In the genomic region with DNA sequence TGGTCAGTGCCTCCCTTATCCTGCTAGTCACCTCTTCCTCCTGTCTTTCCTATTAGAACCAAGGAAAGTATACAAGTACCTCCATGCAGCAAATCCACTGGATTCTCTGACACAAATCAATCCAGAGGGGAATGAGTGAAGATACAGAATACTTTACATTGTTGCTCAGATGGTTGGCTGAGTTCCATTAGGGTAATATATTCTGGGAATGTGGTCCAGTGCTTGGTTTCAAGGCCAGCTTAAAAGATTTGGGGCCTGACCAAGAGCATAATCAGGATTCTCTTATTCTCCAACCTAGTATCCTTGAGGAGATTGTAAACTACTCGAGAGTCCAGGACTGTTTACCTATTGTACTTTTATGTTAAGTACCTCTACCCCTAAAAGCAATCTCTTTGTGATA, we compare ENCODE assay signal across 16 cellular contexts. TPM values are rescaled to one million over a fixed set of nuclear protein-coding genes. Genes with fewer than 3 reads are reported as not detected.
DNase-seq lines count a peak whose midpoint lies in the region; TF ChIP-seq lines count a peak whose summit lies in the region.
"Had no signal": no experiment of that assay in that cellular context is flagged by ENCODE, and none has a peak within 500 bp of the region (broad histone marks: within the 10 kb centered on the region; RNA-seq: fewer than 3 reads in every experiment).

No MANE protein-coding gene starts in this region.

- H3K9me3 ChIP-seq in SK-N-SH (no peaks in the 10 kb centered on the region), hepatocyte (ENCODE audit: low read depth) (no peaks in the 10 kb centered on the region), tibial artery (no peaks in the 10 kb centered on the region)
- H3K9me3 ChIP-seq: right lobe of liver, suprapubic skin had no signal

- H3K4me2 ChIP-seq in SK-N-SH (peak overlapping the region; percentile 29; the same call in 1 of the 2 replicates), hepatocyte (peak overlapping the region; percentile 62)

- CTCF ChIA-PET in SK-N-SH (lab: Yijun Ruan, JAX), result interaction anchor here (0.9 to 1.7 kb wide), 3 partner anchors 20 to 29 kb away, joined by 3 to 5 read pairs (median 3); a partner anchor contains a TSS

- DNase-seq in DMS 273 (lab: John Stamatoyannopoulos, UW; ENCODE audit: unreplicated experiment) (peak; percentile 18), DMS 273 treated with DMSO at 0.1 percent for 48 hours (lab: John Stamatoyannopoulos, UW) (no peak), SK-N-SH (no peak), hepatocyte (ENCODE audit: low spot score) (no peak), tibial artery (no peak), NCI-H82 treated with DMSO at 0.1 percent for 48 hours (lab: John Stamatoyannopoulos, UW; ENCODE audit: unreplicated experiment) (no peak), NCI-H1048 (lab: John Stamatoyannopoulos, UW) (no peak), hypothalamus (lab: John Stamatoyannopoulos, UW) (no peak)
- DNase-seq: activated CD8-positive, alpha-beta T cell treated with anti-CD3 and anti-CD28 coated beads for 36 hours; activated naive CD8-positive, alpha-beta T cell treated with anti-CD3 and anti-CD28 coated beads, Interleukin-2, amount 50 U/mL, for 24 hours; mesendoderm; NCI-H2081 treated with DMSO at 0.1 percent for 48 hours; right lobe of liver; stimulated activated CD4-positive, alpha-beta T cell treated with anti-CD3 and anti-CD28 coated beads, Interleukin-2, amount 100 ng/mL, for 48 hours had no signal

- 0 out of 2 replicates have a peak overlapping the region, but pooled peaks have one; percentile 20 for H2AFZ ChIP-seq in SK-N-SH (ENCODE audit: low read depth)
- H2AFZ ChIP-seq in hepatocyte, result no peak overlapping the region

- H3K9me2 ChIP-seq in SK-N-SH (no peaks in the 10 kb centered on the region), hepatocyte (replicated peaks; ENCODE audit: insufficient read depth) (no peaks in the 10 kb centered on the region)

- no peak for TF ChIP-seq CTCF in SK-N-SH (IDR thresholded peaks at IDR 0.05)
- TF ChIP-seq CTCF in hepatocyte (IDR thresholded peaks at IDR 0.05; ENCODE audit: poor library complexity), result no peak
- no peak for TF ChIP-seq CTCF in tibial artery (IDR thresholded peaks at IDR 0.05)

- peaks cover 8% of the 10 kb centered on the region for H3F3A ChIP-seq in SK-N-SH (replicated peaks; ENCODE audit: insufficient read depth)

- whole genome bisulfite sequencing in SK-N-SH (ENCODE audit: low lambda C conversion rate), result 89% methylated on average over 1 of the region's 1 CpG
- 15% methylated on average over 1 of the region's 1 CpG for WGBS in hepatocyte (ENCODE audit: low lambda C conversion rate, missing lambda C conversion rate)

- no peaks in the 10 kb centered on the region for H3K79me2 ChIP-seq in SK-N-SH (ENCODE audit: insufficient read depth)
- peaks cover 90% of the 10 kb centered on the region for H3K79me2 ChIP-seq in hepatocyte

- H3K27ac ChIP-seq in SK-N-SH (ENCODE audit: low read depth in 2 of 2, low read length in 1 of 2) (peak overlapping the region in 1 of 2 experiments; percentile 71; a peak in 2 of 4 replicates), hepatocyte (peak overlapping the region; percentile 67), tibial artery (peak overlapping the region; percentile 91 to 95)
- H3K27ac ChIP-seq: 22Rv1, right lobe of liver, suprapubic skin had no signal

- POLR2A ChIA-PET in SK-N-SH (lab: Yijun Ruan, JAX), result no interaction called here

- H4K20me1 ChIP-seq in SK-N-SH (ENCODE audit: insufficient read depth) (no peaks in the 10 kb centered on the region), hepatocyte (ENCODE audit: insufficient read depth, poor library complexity, severe bottlenecking) (no peaks in the 10 kb centered on the region)

- peak overlapping the region; percentile 6; the same call in 1 of the 2 replicates for H3K9ac ChIP-seq in SK-N-SH

- intact Hi-C loops in tibial artery (cut with DNase I; ENCODE audit: low total_unique reads), result no loop called here

- H3K4me1 ChIP-seq in SK-N-SH (ENCODE audit: control insufficient read depth in 1 of 2, insufficient read depth in 2 of 2, low read depth in 1 of 2, low read length in 1 of 2), result peaks cover 2 to 4% of the 10 kb centered on the region in 2 experiments; a peak in 2 of 4 replicates
- H3K4me1 ChIP-seq in hepatocyte (ENCODE audit: insufficient read depth), result peaks cover 28% of the 10 kb centered on the region
- peaks cover 0 to 100% (median 61%) of the 10 kb centered on the region in 4 donors for H3K4me1 ChIP-seq in tibial artery

- no peak for TF ChIP-seq RAD21 in SK-N-SH (IDR thresholded peaks at IDR 0.05; ENCODE audit: low read length)

- no peaks in the 10 kb centered on the region for H3K27me3 ChIP-seq in SK-N-SH (ENCODE audit: insufficient read depth)
- H3K27me3 ChIP-seq in hepatocyte, result no peaks in the 10 kb centered on the region
- no peaks in the 10 kb centered on the region for H3K27me3 ChIP-seq in tibial artery
- H3K27me3 ChIP-seq: right lobe of liver, suprapubic skin had no signal

- TF ChIP-seq EP300 in SK-N-SH (IDR thresholded peaks at IDR 0.05; ENCODE audit: borderline replicate concordance in 1 of 2, low read depth in 1 of 2, low read length in 1 of 2), result no peak

- H3K4me3 ChIP-seq in SK-N-SH (ENCODE audit: low read depth in 2 of 2, low read length in 1 of 2) (no peak overlapping the region), hepatocyte (no peak overlapping the region), tibial artery (no peak overlapping the region)
- H3K4me3 ChIP-seq: right lobe of liver, suprapubic skin had no signal

- H3K36me3 ChIP-seq in SK-N-SH (replicated peaks in 1 of 2; ENCODE audit: control insufficient read depth in 1 of 2, insufficient read depth in 2 of 2, low read length in 1 of 2) (no peaks in the 10 kb centered on the region), hepatocyte (replicated peaks; ENCODE audit: insufficient read depth, low read depth) (no peaks in the 10 kb centered on the region), tibial artery (no peaks in the 10 kb centered on the region)
- H3K36me3 ChIP-seq: right lobe of liver, suprapubic skin had no signal

TF ChIP-seq in SK-N-SH, 30 proteins besides CTCF, POLR2A, EP300 and RAD21:
- TF ChIP-seq, protein P1, sequence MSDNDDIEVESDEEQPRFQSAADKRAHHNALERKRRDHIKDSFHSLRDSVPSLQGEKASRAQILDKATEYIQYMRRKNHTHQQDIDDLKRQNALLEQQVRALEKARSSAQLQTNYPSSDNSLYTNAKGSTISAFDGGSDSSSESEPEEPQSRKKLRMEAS (IDR thresholded peaks at IDR 0.05; ENCODE audit: low read depth), result no peak
- TF ChIP-seq, protein P2, sequence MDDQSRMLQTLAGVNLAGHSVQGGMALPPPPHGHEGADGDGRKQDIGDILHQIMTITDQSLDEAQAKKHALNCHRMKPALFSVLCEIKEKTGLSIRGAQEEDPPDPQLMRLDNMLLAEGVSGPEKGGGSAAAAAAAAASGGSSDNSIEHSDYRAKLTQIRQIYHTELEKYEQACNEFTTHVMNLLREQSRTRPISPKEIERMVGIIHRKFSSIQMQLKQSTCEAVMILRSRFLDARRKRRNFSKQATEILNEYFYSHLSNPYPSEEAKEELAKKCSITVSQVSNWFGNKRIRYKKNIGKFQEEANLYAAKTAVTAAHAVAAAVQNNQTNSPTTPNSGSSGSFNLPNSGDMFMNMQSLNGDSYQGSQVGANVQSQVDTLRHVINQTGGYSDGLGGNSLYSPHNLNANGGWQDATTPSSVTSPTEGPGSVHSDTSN (IDR thresholded peaks at IDR 0.05), result no peak
- TF ChIP-seq SMC3 (IDR thresholded peaks at IDR 0.05; ENCODE audit: low read depth, low read length) (no peak), FOXJ3 (CRISPR knock-in tag; IDR thresholded peaks at IDR 0.05) (no peak), RCOR1 (IDR thresholded peaks at IDR 0.05; ENCODE audit: low read length) (no peak), RXRA (IDR thresholded peaks at IDR 0.05; ENCODE audit: borderline replicate concordance, low read depth) (no peak), GABPA (IDR thresholded peaks at IDR 0.05; ENCODE audit: low read depth) (no peak), TCF12 (IDR thresholded peaks at IDR 0.05) (no peak), POLR2AphosphoS5 (IDR thresholded peaks at IDR 0.05; ENCODE audit: low read depth, low read length) (no peak), JUND (IDR thresholded peaks at IDR 0.05) (no peak)
- TF ChIP-seq, protein P3, sequence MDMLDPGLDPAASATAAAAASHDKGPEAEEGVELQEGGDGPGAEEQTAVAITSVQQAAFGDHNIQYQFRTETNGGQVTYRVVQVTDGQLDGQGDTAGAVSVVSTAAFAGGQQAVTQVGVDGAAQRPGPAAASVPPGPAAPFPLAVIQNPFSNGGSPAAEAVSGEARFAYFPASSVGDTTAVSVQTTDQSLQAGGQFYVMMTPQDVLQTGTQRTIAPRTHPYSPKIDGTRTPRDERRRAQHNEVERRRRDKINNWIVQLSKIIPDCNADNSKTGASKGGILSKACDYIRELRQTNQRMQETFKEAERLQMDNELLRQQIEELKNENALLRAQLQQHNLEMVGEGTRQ (IDR thresholded peaks at IDR 0.05; ENCODE audit: borderline replicate concordance, low read depth, low read length), result no peak
- TF ChIP-seq, protein P4, sequence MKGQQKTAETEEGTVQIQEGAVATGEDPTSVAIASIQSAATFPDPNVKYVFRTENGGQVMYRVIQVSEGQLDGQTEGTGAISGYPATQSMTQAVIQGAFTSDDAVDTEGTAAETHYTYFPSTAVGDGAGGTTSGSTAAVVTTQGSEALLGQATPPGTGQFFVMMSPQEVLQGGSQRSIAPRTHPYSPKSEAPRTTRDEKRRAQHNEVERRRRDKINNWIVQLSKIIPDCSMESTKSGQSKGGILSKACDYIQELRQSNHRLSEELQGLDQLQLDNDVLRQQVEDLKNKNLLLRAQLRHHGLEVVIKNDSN (IDR thresholded peaks at IDR 0.05; ENCODE audit: borderline replicate concordance, low read depth), result no peak
- TF ChIP-seq, protein P5, sequence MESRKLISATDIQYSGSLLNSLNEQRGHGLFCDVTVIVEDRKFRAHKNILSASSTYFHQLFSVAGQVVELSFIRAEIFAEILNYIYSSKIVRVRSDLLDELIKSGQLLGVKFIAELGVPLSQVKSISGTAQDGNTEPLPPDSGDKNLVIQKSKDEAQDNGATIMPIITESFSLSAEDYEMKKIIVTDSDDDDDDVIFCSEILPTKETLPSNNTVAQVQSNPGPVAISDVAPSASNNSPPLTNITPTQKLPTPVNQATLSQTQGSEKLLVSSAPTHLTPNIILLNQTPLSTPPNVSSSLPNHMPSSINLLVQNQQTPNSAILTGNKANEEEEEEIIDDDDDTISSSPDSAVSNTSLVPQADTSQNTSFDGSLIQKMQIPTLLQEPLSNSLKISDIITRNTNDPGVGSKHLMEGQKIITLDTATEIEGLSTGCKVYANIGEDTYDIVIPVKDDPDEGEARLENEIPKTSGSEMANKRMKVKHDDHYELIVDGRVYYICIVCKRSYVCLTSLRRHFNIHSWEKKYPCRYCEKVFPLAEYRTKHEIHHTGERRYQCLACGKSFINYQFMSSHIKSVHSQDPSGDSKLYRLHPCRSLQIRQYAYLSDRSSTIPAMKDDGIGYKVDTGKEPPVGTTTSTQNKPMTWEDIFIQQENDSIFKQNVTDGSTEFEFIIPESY (IDR thresholded peaks at IDR 0.05; ENCODE audit: borderline replicate concordance, low read depth), result no peak

RNA-seq across cellular contexts. Expression of a gene that starts 23.0 kb away (rescaled TPM):
- polyA plus RNA-seq in SK-N-SH (2012; rRNA removed), result 1.7 TPM in 2 replicates
- polyA plus RNA-seq in SK-N-SH (2012; cell fraction: cytosol; rRNA removed), result 2.2 TPM in 2 replicates
- 2.1 and 2.8 TPM in 2 replicates for polyA plus RNA-seq in SK-N-SH (2012; cell fraction: nucleus; rRNA removed)
- 37.3 and 40.6 TPM in 2 replicates for total RNA-seq in hepatocyte
- 15.5 and 19.5 TPM in 2 replicates for polyA plus RNA-seq in hepatocyte
